In the genomic region with DNA sequence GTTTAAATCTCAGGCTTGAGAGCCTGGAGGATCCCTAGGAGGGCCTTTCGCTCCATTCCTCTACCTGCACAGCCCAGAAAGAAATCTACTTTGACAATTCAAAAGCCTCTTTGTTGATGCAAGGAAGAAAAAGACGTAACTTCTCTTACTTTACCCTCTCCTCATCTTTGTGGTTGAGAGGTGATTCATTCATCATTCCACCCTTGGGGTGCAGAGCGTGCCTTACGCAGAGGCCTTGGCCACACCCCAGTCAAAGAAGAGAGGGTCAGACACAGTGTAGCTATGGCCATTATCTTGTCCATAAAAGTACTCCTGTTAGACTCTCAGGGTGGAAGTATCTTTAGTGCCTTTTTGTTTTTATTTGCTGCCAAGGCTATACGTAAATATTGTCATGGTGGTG, we compare ENCODE assay signal across 34 cellular contexts.
"Had no signal": no experiment of that assay in that cellular context is flagged by ENCODE, and none has a peak within 500 bp of the region (broad histone marks: within the 10 kb centered on the region; RNA-seq: fewer than 3 reads in every experiment).

No MANE protein-coding gene starts in this region.

- H3K9me3 ChIP-seq: ascending aorta, Peyer's patch had no signal

- H3K27me3 Mint-ChIP-seq: activated B cell treated with CpG ODN at 0.5 μM for 24 hours had no signal

- H3K27ac ChIP-seq: ascending aorta, Peyer's patch, VCaP had no signal

- H3K9me3 Mint-ChIP-seq: activated CD4-positive, alpha-beta memory T cell treated with anti-CD3 and anti-CD28 coated beads for 36 hours; activated naive CD4-positive, alpha-beta T cell treated with anti-CD3 and anti-CD28 coated beads, Interleukin-2, amount 10 ng/mL, durations not matched to agents 7 days and 5 days; activated naive CD8-positive, alpha-beta T cell treated with anti-CD3 and anti-CD28 coated beads for 36 hours had no signal

- DNase-seq: activated B cell treated with CpG ODN at 0.5 μM for 24 hours; activated CD4-positive, alpha-beta memory T cell treated with anti-CD3 and anti-CD28 coated beads for 36 hours; activated CD4-positive, alpha-beta T cell treated with anti-CD3 and anti-CD28 coated beads for 4 hours; activated CD4-positive, alpha-beta T cell treated with anti-CD3 and anti-CD28 coated beads, Interleukin-2, amount 50 U/mL, for 1 hour; activated CD4-positive, CD25-positive, alpha-beta regulatory T cell treated with anti-CD3 and anti-CD28 coated beads, Interleukin-2, amount 50 U/mL, for 72 hours; activated CD8-positive, alpha-beta memory T cell treated with anti-CD3 and anti-CD28 coated beads, Interleukin-2, amount 50 U/mL, for 4 hours; activated effector memory CD4-positive, alpha-beta T cell treated with Interleukin-2 at 50 U/mL for 16 hours; activated naive CD4-positive, alpha-beta T cell treated with anti-CD3 and anti-CD28 coated beads, Interleukin-2, amount 10 ng/mL, durations not matched to agents 7 days and 5 days; activated naive CD8-positive, alpha-beta T cell treated with anti-CD3 and anti-CD28 coated beads for 36 hours; activated T-cell treated with anti-CD3 and anti-CD28 coated beads, Interleukin-2, amount 50 U/mL, for 48 hours; amygdala; caudate nucleus; Kasumi-1; KG1; NCI-H1105; NCI-H1436; NCI-H1694 treated with DMSO at 0.1 percent for 48 hours; NCI-H2029 treated with DMSO at 0.1 percent for 48 hours; NCI-H2107; NCI-H2171; NCI-H510A; NCI-H526; NCI-H748 treated with DMSO at 0.1 percent for 48 hours; NK-92 treated with Interleukin-12 subunit alpha and Interleukin-12 subunit beta, amount 100 ng/mL, for 24 hours; PC-3; Peyer's patch; RPMI8226; SIG-M5; SW 1271; T-helper 1 cell; T-helper 2 cell; T-helper 9 cell had no signal

- H3K4me1 Mint-ChIP-seq: activated B cell treated with CpG ODN at 0.5 μM for 24 hours; activated naive CD4-positive, alpha-beta T cell treated with anti-CD3 and anti-CD28 coated beads, Interleukin-2, amount 10 ng/mL, durations not matched to agents 7 days and 5 days; activated naive CD8-positive, alpha-beta T cell treated with anti-CD3 and anti-CD28 coated beads for 36 hours had no signal

- H3K4me3 ChIP-seq: ascending aorta, Peyer's patch had no signal

- H3K27me3 ChIP-seq: ascending aorta, Peyer's patch had no signal

- H3K4me3 Mint-ChIP-seq: activated B cell treated with CpG ODN at 0.5 μM for 24 hours; activated CD4-positive, alpha-beta memory T cell treated with anti-CD3 and anti-CD28 coated beads for 36 hours; activated naive CD4-positive, alpha-beta T cell treated with anti-CD3 and anti-CD28 coated beads, Interleukin-2, amount 10 ng/mL, durations not matched to agents 7 days and 5 days; activated naive CD8-positive, alpha-beta T cell treated with anti-CD3 and anti-CD28 coated beads for 36 hours had no signal

- H3K27ac Mint-ChIP-seq: activated B cell treated with CpG ODN at 0.5 μM for 24 hours; activated CD4-positive, alpha-beta memory T cell treated with anti-CD3 and anti-CD28 coated beads for 36 hours; activated naive CD4-positive, alpha-beta T cell treated with anti-CD3 and anti-CD28 coated beads, Interleukin-2, amount 10 ng/mL, durations not matched to agents 7 days and 5 days; activated naive CD8-positive, alpha-beta T cell treated with anti-CD3 and anti-CD28 coated beads for 36 hours had no signal

- H3K4me1 ChIP-seq: ascending aorta, Peyer's patch had no signal

- H3K36me3 ChIP-seq: ascending aorta, Peyer's patch had no signal

- H3K36me3 Mint-ChIP-seq: activated CD4-positive, alpha-beta memory T cell treated with anti-CD3 and anti-CD28 coated beads for 36 hours; activated naive CD4-positive, alpha-beta T cell treated with anti-CD3 and anti-CD28 coated beads, Interleukin-2, amount 10 ng/mL, durations not matched to agents 7 days and 5 days; activated naive CD8-positive, alpha-beta T cell treated with anti-CD3 and anti-CD28 coated beads for 36 hours had no signal
